8 cellular contexts compared by ENCODE assay signal in the genomic region with DNA sequence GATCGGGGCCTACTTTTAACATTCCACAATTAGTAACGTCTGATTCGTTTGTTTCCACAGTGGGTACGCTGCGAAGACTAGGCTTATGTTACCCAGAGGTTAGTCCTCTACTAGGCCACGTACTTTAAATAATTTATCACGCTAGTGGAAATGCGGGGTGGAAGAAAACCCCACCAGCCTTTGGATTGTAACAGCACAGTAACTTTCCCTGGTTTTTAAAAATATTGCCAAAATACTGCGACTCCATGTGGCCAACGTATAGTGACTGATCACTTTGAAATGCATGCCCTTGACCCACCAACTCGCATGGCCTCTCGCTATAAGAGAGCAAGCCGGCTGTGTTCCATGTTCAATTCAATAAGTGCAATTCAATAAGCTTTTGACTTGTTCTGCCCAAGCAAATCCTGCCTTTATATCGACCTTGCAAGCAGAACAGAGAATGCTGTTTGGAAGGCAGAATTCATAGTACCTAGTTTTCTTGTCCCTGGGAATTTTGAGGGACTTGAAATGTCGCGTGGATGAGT. TPM values are rescaled to one million over a fixed set of nuclear protein-coding genes. Genes with fewer than 3 reads are reported as not detected.
DNase-seq lines count a peak whose midpoint lies in the region; ATAC-seq and TF ChIP-seq lines count a peak whose summit lies in the region.

No MANE protein-coding gene starts in this region.

- TF ChIP-seq POLR2A in esophagus squamous epithelium (IDR thresholded peaks at IDR 0.05) = no peak

- H3K27ac Mint-ChIP-seq in progenitor cell of endocrine pancreas = peak overlapping the region; percentile 99

- peak; percentile 26 for DNase-seq in NCI-H146 (lab: John Stamatoyannopoulos, UW)
- no peak for DNase-seq in NCI-H146 treated with DMSO at 0.1 percent for 48 hours (lab: John Stamatoyannopoulos, UW; ENCODE audit: unreplicated experiment)
- DNase-seq in SJCRH30 = peak in 1 of 2 experiments; percentile 11
- no peak for DNase-seq in esophagus squamous epithelium (lab: John Stamatoyannopoulos, UW)
- DNase-seq in progenitor cell of endocrine pancreas (ENCODE audit: low spot score, unreplicated experiment) = no peak
- DNase-seq in NCI-H526 treated with DMSO at 0.1 percent for 48 hours (lab: John Stamatoyannopoulos, UW) = no peak
- no peak for DNase-seq in NCI-H1048 (lab: John Stamatoyannopoulos, UW)

- H3K4me1 ChIP-seq in SJCRH30 = peaks cover 15% of the 10 kb centered on the region
- H3K4me1 ChIP-seq in esophagus squamous epithelium = peaks cover 6 to 35% (median 15%) of the 10 kb centered on the region in 3 donors

- peaks cover 3% of the 10 kb centered on the region for H3K36me3 Mint-ChIP-seq in progenitor cell of endocrine pancreas (ENCODE audit: insufficient read depth)

- ATAC-seq in GM18907 (IDR thresholded peaks at IDR 0.05; ENCODE audit: unreplicated experiment) = no peak

- intact Hi-C loops in esophagus squamous epithelium (cut with DNase I) = no loop called here

- H3K9me3 ChIP-seq in SJCRH30 (replicated peaks) (no peaks in the 10 kb centered on the region), esophagus squamous epithelium (no peaks in the 10 kb centered on the region)

- H3K4me3 ChIP-seq in SJCRH30 (peak overlapping the region; percentile 93), esophagus squamous epithelium (peak overlapping the region; percentile 74 to 93 (median 82))

- TF ChIP-seq CTCF in esophagus squamous epithelium (IDR thresholded peaks at IDR 0.05) (no peak), progenitor cell of endocrine pancreas (IDR thresholded peaks at IDR 0.05; ENCODE audit: unreplicated experiment) (no peak)

- H3K4me3 Mint-ChIP-seq in progenitor cell of endocrine pancreas (ENCODE audit: low read depth) = peak overlapping the region; percentile 97

- peaks cover 27% of the 10 kb centered on the region for H3K4me1 Mint-ChIP-seq in progenitor cell of endocrine pancreas (ENCODE audit: low read depth)

- H3K9me3 Mint-ChIP-seq in progenitor cell of endocrine pancreas (ENCODE audit: low read depth) = no peaks in the 10 kb centered on the region

- no peaks in the 10 kb centered on the region for H3K27me3 Mint-ChIP-seq in progenitor cell of endocrine pancreas

- no peaks in the 10 kb centered on the region for H3K27me3 ChIP-seq in SJCRH30
- H3K27me3 ChIP-seq in esophagus squamous epithelium = no peaks in the 10 kb centered on the region

- WGBS in esophagus squamous epithelium, 2 donors = 18 to 24% methylated on average over 15 to 16 of the region's 16 CpGs

- H3K27ac ChIP-seq in SJCRH30 = peak overlapping the region; percentile 100
- H3K27ac ChIP-seq in esophagus squamous epithelium = peak overlapping the region; percentile 97 to 99 (median 99)

- H3K36me3 ChIP-seq in SJCRH30 = no peaks in the 10 kb centered on the region
- no peaks in the 10 kb centered on the region for H3K36me3 ChIP-seq in esophagus squamous epithelium

RNA-seq across cellular contexts. Expression of a gene that starts 0.9 kb away (rescaled TPM):
- 25.9 and 27.3 TPM in 2 replicates for total RNA-seq in SJCRH30 (2014; rRNA removed; shearing (Covaris generic))
- total RNA-seq in esophagus squamous epithelium (10 to 100 TPM; 18.7 to 25.7 (median 22.9) TPM), progenitor cell of endocrine pancreas (29.7 and 33.4 TPM in 2 replicates)
